ENCODE assay signal across 8 cellular contexts in genomic region chr2:54456526-54457325, GRCh38. TPM values are rescaled to one million over a fixed set of nuclear protein-coding genes. Genes with fewer than 3 reads are reported as not detected.
DNase-seq lines count a peak whose midpoint lies in the region; ATAC-seq and TF ChIP-seq lines count a peak whose summit lies in the region.

No MANE protein-coding gene starts in this region.

- BruUV-seq in OCI-LY7 (replicated peaks; lab: Mats Ljungman, UMichigan), result no TSS peak

- peaks cover 12% of the 10 kb centered on the region for H3K27me3 Mint-ChIP-seq in brain

- no peak for TF ChIP-seq CTCF in OCI-LY7 (conservative IDR thresholded peaks at IDR 0.05; ENCODE audit: low read length)
- TF ChIP-seq CTCF in brain (conservative IDR thresholded peaks at IDR 0.05), result no peak

- peak overlapping the region; percentile 96 to 100 (median 98) for H3K4me3 Mint-ChIP-seq in brain

- no peak overlapping the region for H3K27ac ChIP-seq in OCI-LY7 (ENCODE audit: low read depth, low read length, poor library complexity, severe bottlenecking)

- peaks cover 16% of the 10 kb centered on the region for H3K36me3 Mint-ChIP-seq in brain

- peaks cover 0 to 2% (median 0%) of the 10 kb centered on the region in 5 experiments for H3K9me3 Mint-ChIP-seq in brain

- H3K79me2 ChIP-seq in OCI-LY7 (ENCODE audit: insufficient read depth, low read depth, low read length), result no peaks in the 10 kb centered on the region

- intact Hi-C loops in OCI-LY7 (cut with micrococcal nuclease; ENCODE audit: unreplicated experiment), result no loop called here

- H3K4me2 ChIP-seq in OCI-LY7 (ENCODE audit: low read length), result peak overlapping the region; percentile 91
- peak overlapping the region; percentile 96 for H3K4me2 ChIP-seq in skeletal muscle satellite cell (ENCODE audit: low read length)

- CTCF ChIA-PET in OCI-LY7 (lab: Charles Lee; ENCODE audit: unreplicated experiment), result no interaction called here

- H3K4me1 ChIP-seq in OCI-LY7 (ENCODE audit: insufficient read depth, low read length, poor library complexity, severe bottlenecking) (peaks cover 15% of the 10 kb centered on the region), skeletal muscle satellite cell (ENCODE audit: control insufficient read depth, insufficient read depth, low read length) (peaks cover 34% of the 10 kb centered on the region)

- DNase-seq in NCI-H2081 (lab: John Stamatoyannopoulos, UW) (peak; percentile 56 to 78), NCI-H2081 treated with DMSO at 0.1 percent for 48 hours (lab: John Stamatoyannopoulos, UW) (no peak), OCI-LY7 (ENCODE audit: low spot score) (peak; percentile 47), KG1 (lab: John Stamatoyannopoulos, UW) (no peak)

- POLR2A ChIA-PET in OCI-LY7 (lab: Charles Lee), result interaction anchor here (0.6 kb wide), 1 partner anchor 730 kb away, joined by 3 read pairs; no protein-coding TSS in a partner anchor

- peaks cover 59% of the 10 kb centered on the region for H3K4me1 Mint-ChIP-seq in brain

- no peaks in the 10 kb centered on the region for H3K9me2 ChIP-seq in OCI-LY7 (ENCODE audit: insufficient read depth, low read length)

- peak overlapping the region; percentile 80 for H3K9ac ChIP-seq in skeletal muscle satellite cell (ENCODE audit: low read depth, low read length)

- peak; percentile 40 for ATAC-seq in HG02852 (IDR thresholded peaks at IDR 0.05; ENCODE audit: unreplicated experiment)

- H2AFZ ChIP-seq in OCI-LY7 (ENCODE audit: low read length), result peak overlapping the region; percentile 77

- no peaks in the 10 kb centered on the region for H3K27me3 ChIP-seq in skeletal muscle satellite cell (ENCODE audit: control insufficient read depth, insufficient read depth, low read length)

- peak overlapping the region; percentile 79 for H3K4me3 ChIP-seq in OCI-LY7 (ENCODE audit: low read depth, low read length, poor library complexity, severe bottlenecking)
- H3K4me3 ChIP-seq in iPS-18c (ENCODE audit: insufficient read depth, low read depth, low read length), result peak overlapping the region; percentile 75
- H3K4me3 ChIP-seq in skeletal muscle satellite cell (ENCODE audit: low read length), result peak overlapping the region; percentile 93

- H3K9me3 ChIP-seq in OCI-LY7 (ENCODE audit: low read length) (no peaks in the 10 kb centered on the region), iPS-18c (ENCODE audit: control insufficient read depth, insufficient read depth, low read length) (no peaks in the 10 kb centered on the region), skeletal muscle satellite cell (replicated peaks; ENCODE audit: low read length) (no peaks in the 10 kb centered on the region)

- no peaks in the 10 kb centered on the region for H4K20me1 ChIP-seq in OCI-LY7 (ENCODE audit: insufficient read depth, low read length)

- H3K27ac Mint-ChIP-seq in brain, result peak overlapping the region; percentile 91 to 100 (median 99)

- H3K36me3 ChIP-seq in OCI-LY7 (ENCODE audit: insufficient read depth, low read length) (no peaks in the 10 kb centered on the region), skeletal muscle satellite cell (ENCODE audit: insufficient read depth, low read length) (no peaks in the 10 kb centered on the region)

RNA-seq across cellular contexts. Expression of gene SPTBN1, which starts 0.6 kb away (rescaled TPM):
- total RNA-seq in OCI-LY7 (2014; rRNA removed; shearing (Covaris generic)), result 183 and 200 TPM in 2 replicates
- total RNA-seq in OCI-LY7 (2022), result 132 and 160 TPM in 2 replicates
- polyA plus RNA-seq in brain (ENCODE audit: insufficient read depth, low read depth, low replicate concordance), result 128 TPM
- 214 and 220 TPM in 2 replicates for total RNA-seq in skeletal muscle satellite cell (2012; rRNA removed)

Comparison
In these comparisons a context has a peak if more than half of its experiments do, and no peak if none do; other contexts are left out.
1. DNase-seq: peak in NCI-H2081 (2 of 2) and OCI-LY7 (single experiment); none in NCI-H2081 treated with DMSO at 0.1 percent for 48 hours (single experiment) and KG1 (single experiment).
2. Peak in every context shown above with its lines, with median percentiles within 50 percentile points of each other: H3K4me3 ChIP-seq.